8 cellular contexts compared by ENCODE assay signal in the genomic region with DNA sequence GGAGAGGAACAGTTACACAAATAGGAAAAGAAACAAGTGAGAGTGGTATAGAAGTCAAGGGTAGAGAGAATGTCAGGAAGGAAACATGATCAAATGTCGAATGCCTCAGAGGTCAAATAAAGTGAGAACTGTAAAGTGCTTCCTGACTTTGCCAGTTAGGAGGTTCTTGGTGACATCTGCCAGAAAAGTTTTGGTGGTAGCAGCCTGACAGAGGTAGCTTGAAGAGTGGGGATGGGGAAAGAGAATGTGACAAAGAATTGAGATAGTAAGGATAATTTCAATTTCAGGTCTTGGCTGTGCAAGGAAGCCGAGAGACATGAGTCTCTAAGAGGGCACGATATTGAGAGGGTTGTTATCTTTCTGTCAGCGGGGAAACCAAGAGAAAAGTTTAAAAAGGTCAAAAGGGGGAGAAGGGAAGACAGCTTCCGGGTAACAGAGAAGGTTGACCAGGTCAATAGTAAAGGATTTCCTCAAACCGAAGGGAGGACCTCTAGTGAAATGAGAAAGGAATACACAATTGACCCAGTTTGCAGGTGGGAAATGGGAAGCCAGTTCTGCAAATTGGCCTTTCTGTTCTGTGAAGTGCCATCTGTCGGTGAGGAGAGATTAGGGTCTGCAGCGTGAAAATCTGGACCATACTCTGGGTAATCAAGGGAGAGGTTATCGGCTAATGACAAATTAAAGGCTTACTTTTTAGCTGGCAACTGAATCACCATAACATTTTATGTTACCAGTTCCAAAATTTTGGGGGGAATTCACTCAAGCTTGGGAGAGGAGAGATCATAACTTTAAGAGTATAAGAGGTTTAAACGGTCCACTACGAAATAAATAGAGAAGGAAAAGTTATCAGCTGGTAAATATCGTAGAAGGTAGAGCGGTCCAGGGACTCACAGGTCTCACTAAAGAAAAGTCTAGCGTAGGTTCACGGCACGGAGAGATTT. TPM values are rescaled to one million over a fixed set of nuclear protein-coding genes. Genes with fewer than 3 reads are reported as not detected.
DNase-seq lines count a peak whose midpoint lies in the region; ATAC-seq and FAIRE-seq lines count a peak whose summit lies in the region.

No MANE protein-coding gene starts in this region.

- peak; percentile 63 for DNase-seq in CD1c-positive myeloid dendritic cell (ENCODE audit: extremely low spot score)
- DNase-seq in GM19239 (ENCODE audit: insufficient read length, low spot score): no peak
- peak; percentile 88 for DNase-seq in NCI-H69 (lab: John Stamatoyannopoulos, UW)
- DNase-seq in amniotic epithelial cell (ENCODE audit: low read depth): peak; percentile 48

- H3K27me3 ChIP-seq in iPS-20b (ENCODE audit: insufficient read depth, low read length) (no peaks in the 10 kb centered on the region), skeletal muscle tissue (ENCODE audit: control insufficient read depth in 3 of 3, insufficient read depth in 3 of 3, low read length in 3 of 3) (no peaks in the 10 kb centered on the region)

- peak overlapping the region; percentile 100 for H3K27ac ChIP-seq in iPS-20b (ENCODE audit: low read length)
- H3K27ac ChIP-seq in skeletal muscle tissue (ENCODE audit: low read depth, low read length): peak overlapping the region; percentile 100

- peak; percentile 97 for FAIRE-seq in GM19239 (lab: Jason Lieb, UNC)

- ATAC-seq in HG02885 (IDR thresholded peaks at IDR 0.05; ENCODE audit: poor library complexity, unreplicated experiment) (no peak), HG02571 (IDR thresholded peaks at IDR 0.05; ENCODE audit: unreplicated experiment) (no peak)

- H3K9me3 ChIP-seq in iPS-20b (ENCODE audit: insufficient read depth, low read depth, low read length) (no peaks in the 10 kb centered on the region), skeletal muscle tissue (ENCODE audit: control insufficient read depth in 3 of 3, low read length in 3 of 3) (no peaks in the 10 kb centered on the region)

- H3K9ac ChIP-seq in iPS-20b (ENCODE audit: low read depth, low read length) (peak overlapping the region; percentile 99), skeletal muscle tissue (ENCODE audit: low read depth in 1 of 3, low read length in 3 of 3) (peak overlapping the region; percentile 97 to 100 (median 99))

- H3K36me3 ChIP-seq in iPS-20b (ENCODE audit: insufficient read depth, low read depth, low read length) (peaks cover 11% of the 10 kb centered on the region), skeletal muscle tissue (ENCODE audit: control insufficient read depth in 3 of 3, insufficient read depth in 3 of 3, low read length in 3 of 3) (peaks cover 1 to 11% (median 3%) of the 10 kb centered on the region in 3 donors)

- H3K4me3 ChIP-seq in iPS-20b (ENCODE audit: low read length) (peak overlapping the region; percentile 85), skeletal muscle tissue (ENCODE audit: low read length in 3 of 3) (peak overlapping the region; percentile 82 to 97 (median 95))

- H3K4me1 ChIP-seq in iPS-20b (ENCODE audit: insufficient read depth, low read length): peaks cover 8% of the 10 kb centered on the region
- peaks cover 19 to 28% (median 21%) of the 10 kb centered on the region in 3 donors for H3K4me1 ChIP-seq in skeletal muscle tissue (ENCODE audit: control insufficient read depth in 3 of 3, insufficient read depth in 3 of 3, low read length in 3 of 3)

RNA-seq across cellular contexts. Expression of gene BRD2, which starts 1.0 kb away (rescaled TPM):
- total RNA-seq in skeletal muscle tissue: 36.5 TPM

RNA-seq across cellular contexts. Expression of gene HLA-DMA, which starts 14.5 kb away (rescaled TPM):
- total RNA-seq in skeletal muscle tissue: 6.3 TPM

RNA-seq across cellular contexts. Expression of gene HLA-DMB, which starts 26.6 kb away (rescaled TPM):
- total RNA-seq in skeletal muscle tissue: 6.3 TPM

RNA-seq across cellular contexts. Expression of gene HLA-DOA, which starts 42.0 kb away (rescaled TPM):
- total RNA-seq in skeletal muscle tissue: 1.0 TPM
